In the genomic region with DNA sequence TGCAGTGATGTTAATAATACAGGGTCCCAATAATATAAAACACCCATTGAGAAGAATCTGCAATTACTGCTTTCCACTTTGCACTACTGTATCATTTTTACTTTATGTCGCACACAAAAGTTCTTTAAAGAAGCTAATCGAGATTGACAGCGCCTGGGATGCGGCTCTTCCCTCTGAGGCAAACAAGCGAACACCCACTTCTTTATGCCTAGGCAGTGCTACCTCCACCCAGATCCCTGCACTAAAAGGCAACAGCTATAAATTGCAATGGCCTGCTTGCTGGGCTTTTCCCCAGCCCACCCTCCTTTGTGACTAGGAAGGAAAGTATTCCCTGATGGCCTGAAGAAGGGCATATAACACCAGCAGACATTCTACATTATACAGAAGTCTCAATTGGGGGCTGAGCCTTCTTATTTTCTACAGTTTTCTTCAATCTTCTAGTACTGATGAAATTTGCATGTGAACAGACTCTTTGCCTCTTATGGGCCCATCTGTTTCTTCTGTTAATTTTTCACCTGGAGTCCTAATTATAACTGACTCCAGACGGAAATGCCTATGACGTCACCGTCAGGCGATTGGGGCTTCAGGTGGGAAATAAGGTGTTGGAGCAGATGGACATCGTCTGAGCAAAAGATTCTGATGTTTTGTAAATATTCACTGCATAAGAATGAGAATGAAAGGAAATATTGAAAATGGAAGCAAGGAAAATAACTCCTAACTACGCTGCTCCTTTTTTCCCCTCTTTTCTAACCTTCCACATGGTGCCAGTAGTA, we compare ENCODE assay signal across 20 cellular contexts.
"Had no signal": no experiment of that assay in that cellular context is flagged by ENCODE, and none has a peak within 500 bp of the region (broad histone marks: within the 10 kb centered on the region; RNA-seq: fewer than 3 reads in every experiment).

No MANE protein-coding gene starts in this region.

- H3K27me3 ChIP-seq: MG63, SJSA1 had no signal

- H3K9me3 ChIP-seq: MG63 had no signal

- DNase-seq: IMR-90, Karpas-422, KG1, MG63, NCI-H1092, NCI-H1436, NCI-H187, NCI-H2029, NCI-H2081 treated with DMSO at 0.1 percent for 48 hours, NCI-H2227 treated with DMSO at 0.1 percent for 48 hours, NCI-H526 treated with DMSO at 0.1 percent for 48 hours, NCI-H774, Right ventricle myocardium superior, RPMI8226, SIG-M5, SW 1271 had no signal

- H3K4me1 ChIP-seq: SJSA1 had no signal

- H3K36me3 ChIP-seq: MG63, SJSA1 had no signal

- H3K27ac ChIP-seq: HL-60, SJSA1, SK-N-MC had no signal

- FAIRE-seq: RCC 7860 had no signal

- H3K4me3 ChIP-seq: MG63, SJSA1, SK-N-MC had no signal
